Comparison of ENCODE assay signal across 18 cellular contexts in the genomic region with DNA sequence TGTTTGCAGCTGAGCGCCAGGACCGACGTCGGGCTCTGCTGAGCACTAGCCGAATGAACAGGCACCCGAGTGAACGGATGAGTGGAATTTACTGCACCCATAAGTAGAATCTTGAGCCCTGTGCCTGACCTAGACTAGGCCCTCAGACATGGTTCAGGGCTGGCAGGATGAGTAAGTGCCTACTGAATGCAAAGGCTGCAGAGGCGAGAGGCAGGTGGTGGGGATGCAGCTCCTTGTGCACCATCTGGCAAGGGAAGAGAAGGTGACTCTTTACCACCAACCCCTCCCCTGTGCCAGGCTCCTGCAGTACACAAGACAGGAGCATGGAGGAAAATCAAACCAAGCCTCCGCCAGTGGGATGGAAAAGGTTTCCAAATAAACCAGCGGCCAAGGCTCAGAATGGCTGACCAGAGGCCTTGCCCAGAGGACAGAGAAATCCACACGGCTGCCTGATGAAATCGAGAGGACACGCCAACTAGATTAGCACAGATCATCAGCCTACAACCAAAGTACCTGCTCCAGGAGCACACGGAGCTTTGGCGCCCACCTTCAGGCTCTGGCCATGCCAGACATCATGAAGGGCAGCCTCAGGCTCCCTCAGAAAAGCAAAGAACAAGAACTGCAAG.
DNase-seq lines count a peak whose midpoint lies in the region; ATAC-seq and TF ChIP-seq lines count a peak whose summit lies in the region.
"Had no signal": no experiment of that assay in that cellular context is flagged by ENCODE, and none has a peak within 500 bp of the region (broad histone marks: within the 10 kb centered on the region; RNA-seq: fewer than 3 reads in every experiment).

No MANE protein-coding gene starts in this region.

- H3K4me3 ChIP-seq in body of pancreas (no peak overlapping the region), MG63 (no peak overlapping the region)
- H3K4me3 ChIP-seq: left lung had no signal

- peak; percentile 43 for DNase-seq in COLO668 (lab: John Stamatoyannopoulos, UW; ENCODE audit: unreplicated experiment)
- DNase-seq in NAMALWA (ENCODE audit: low spot score): peak; percentile 15
- peak; percentile 75 to 83 for DNase-seq in SHP77 (lab: John Stamatoyannopoulos, UW)
- DNase-seq in left lobe of liver (ENCODE audit: low spot score): peak; percentile 77
- DNase-seq in body of pancreas: no peak
- no peak for DNase-seq in MG63
- no peak for DNase-seq in occipital lobe (lab: John Stamatoyannopoulos, UW)
- DNase-seq: activated CD8-positive, alpha-beta T cell treated with anti-CD3 and anti-CD28 coated beads, Interleukin-2, amount 10 ng/mL, durations not matched to agents 7 days and 5 days; activated T-cell treated with anti-CD3 and anti-CD28 coated beads, Interleukin-2, amount 50 U/mL, for 72 hours; effector memory CD8-positive, alpha-beta T cell; KBM-7; NCI-H82; SK-N-SH; stimulated activated CD4-positive, alpha-beta T cell treated with anti-CD3 and anti-CD28 coated beads, Interleukin-4, amount 100 ng/mL, for 4 hours; T-helper 9 cell had no signal

- intact Hi-C loops in body of pancreas (cut with DNase I): no loop called here

- H3K27me3 ChIP-seq in body of pancreas: no peaks in the 10 kb centered on the region
- H3K27me3 ChIP-seq in MG63: no peaks in the 10 kb centered on the region

- H3K9me3 ChIP-seq in body of pancreas: no peaks in the 10 kb centered on the region
- H3K9me3 ChIP-seq in MG63: no peaks in the 10 kb centered on the region
- H3K9me3 ChIP-seq: left lung, SK-N-SH had no signal

- peaks cover 11% of the 10 kb centered on the region for H3K4me1 ChIP-seq in body of pancreas
- H3K4me1 ChIP-seq: left lung had no signal

- TF ChIP-seq CTCF in body of pancreas (IDR thresholded peaks at IDR 0.05): no peak

- 69 to 91% methylated on average over 8 to 15 of the region's 15 CpGs for WGBS in body of pancreas, 2 donors

- peak; percentile 65 for ATAC-seq in left lobe of liver
- ATAC-seq in body of pancreas: no peak
- no peak for ATAC-seq in GM18502 (IDR thresholded peaks at IDR 0.05; ENCODE audit: poor library complexity, unreplicated experiment)
- ATAC-seq: activated CD8-positive, alpha-beta T cell treated with anti-CD3 and anti-CD28 coated beads, Interleukin-2, amount 10 ng/mL, durations not matched to agents 7 days and 5 days; activated T-cell treated with anti-CD3 and anti-CD28 coated beads, Interleukin-2, amount 50 U/mL, for 72 hours; effector memory CD8-positive, alpha-beta T cell; left lung; Panc1 had no signal

- H3K36me3 ChIP-seq in body of pancreas (replicated peaks in 1 of 2; ENCODE audit: insufficient read depth in 1 of 2, low read depth in 2 of 2) (no peaks in the 10 kb centered on the region), MG63 (no peaks in the 10 kb centered on the region)
- H3K36me3 ChIP-seq: left lung had no signal

- TF ChIP-seq POLR2A in body of pancreas (IDR thresholded peaks at IDR 0.05): no peak

- H3K27ac ChIP-seq in body of pancreas: peak overlapping the region in 1 of 4 donors; percentile 27
- H3K27ac ChIP-seq: left lung had no signal

Comparison
In these comparisons a context has a peak if more than half of its experiments do, and no peak if none do; other contexts are left out.
1. DNase-seq: peak in COLO668 (single experiment), NAMALWA (single experiment), SHP77 (2 of 2) and left lobe of liver (single experiment); none in body of pancreas (0 of 4), MG63 (single experiment) and occipital lobe (single experiment).